Comparison of ENCODE assay signal across 14 cellular contexts in genomic region chr15:52233405-52233804, GRCh38. TPM values are rescaled to one million over a fixed set of nuclear protein-coding genes. Genes with fewer than 3 reads are reported as not detected.
DNase-seq lines count a peak whose midpoint lies in the region; ATAC-seq and TF ChIP-seq lines count a peak whose summit lies in the region.
"Had no signal": no experiment of that assay in that cellular context is flagged by ENCODE, and none has a peak within 500 bp of the region (broad histone marks: within the 10 kb centered on the region; RNA-seq: fewer than 3 reads in every experiment).

No MANE protein-coding gene starts in this region.

- no peak overlapping the region for H3K23ac ChIP-seq in trophoblast cell (ENCODE audit: low read length)

- intact Hi-C loops in activated CD4-positive, alpha-beta T cell treated with anti-CD3 and anti-CD28 coated beads for 36 hours (cut with DNase I, micrococcal nuclease) = no loop called here

- H3K9me2 ChIP-seq in SU-DHL-6 (replicated peaks; ENCODE audit: insufficient read depth, low read length) = no peaks in the 10 kb centered on the region

- CTCF ChIA-PET in activated CD4-positive, alpha-beta T cell treated with anti-CD3 and anti-CD28 coated beads for 36 hours (lab: Charles Lee) = interaction anchor here (1.3 to 3.7 kb wide), 2 partner anchors 13 to 22 kb away, joined by 4 to 21 read pairs; no protein-coding TSS in a partner anchor

- DNase-seq in activated CD4-positive, alpha-beta T cell treated with anti-CD3 and anti-CD28 coated beads for 36 hours = no peak
- no peak for DNase-seq in activated CD4-positive, alpha-beta T cell treated with anti-CD3 and anti-CD28 coated beads for 1 hour
- DNase-seq in trophoblast cell (no peak), NCI-H526 treated with DMSO at 0.1 percent for 48 hours (lab: John Stamatoyannopoulos, UW) (no peak), KG1 (lab: John Stamatoyannopoulos, UW) (no peak), iPS-NIHi7 (ENCODE audit: extremely low spot score) (no peak)
- DNase-seq: anterior cingulate cortex, NCI-H146, right lobe of liver had no signal

- peaks cover 42% of the 10 kb centered on the region for H3K4me1 Mint-ChIP-seq in activated CD4-positive, alpha-beta T cell treated with anti-CD3 and anti-CD28 coated beads for 36 hours

- H3K18ac ChIP-seq in trophoblast cell (ENCODE audit: low read length) = no peak overlapping the region

- no peak for TF ChIP-seq CTCF in SU-DHL-6 (IDR thresholded peaks at IDR 0.05; ENCODE audit: insufficient read depth, low read length, poor library complexity, severe bottlenecking)

- H3F3A ChIP-seq in SU-DHL-6 (ENCODE audit: insufficient read depth) = peaks cover 52% of the 10 kb centered on the region

- ATAC-seq in activated CD4-positive, alpha-beta T cell treated with anti-CD3 and anti-CD28 coated beads for 36 hours = no peak
- ATAC-seq in HG02885 (IDR thresholded peaks at IDR 0.05; ENCODE audit: poor library complexity, unreplicated experiment) = peak; percentile 43
- ATAC-seq: A549, right lobe of liver had no signal

- POLR2A ChIA-PET in activated CD4-positive, alpha-beta T cell treated with anti-CD3 and anti-CD28 coated beads for 36 hours (lab: Charles Lee) = no interaction called here

- H2AFZ ChIP-seq in SU-DHL-6 (ENCODE audit: low read depth, low read length, severe bottlenecking) (no peak overlapping the region), trophoblast cell (ENCODE audit: insufficient read depth, low read length, poor library complexity) (no peak overlapping the region)
- H2AFZ ChIP-seq: hepatocyte had no signal

- H3K4me3 ChIP-seq in SU-DHL-6 (ENCODE audit: insufficient read depth, low read length, poor library complexity, severe bottlenecking) = peak overlapping the region; percentile 32
- H3K4me3 ChIP-seq in trophoblast cell (ENCODE audit: low read depth, low read length) = no peak overlapping the region
- H3K4me3 ChIP-seq: A549, hepatocyte, right lobe of liver had no signal

- H3K79me1 ChIP-seq in trophoblast cell (ENCODE audit: low read length) = peaks cover 9% of the 10 kb centered on the region

- no peak overlapping the region for H3K4me3 Mint-ChIP-seq in activated CD4-positive, alpha-beta T cell treated with anti-CD3 and anti-CD28 coated beads for 36 hours
- H3K4me3 Mint-ChIP-seq: T-helper 1 cell treated with Interleukin-12 subunit alpha and Interleukin-12 subunit beta and Interleukin-4 antibody, amounts not matched to agents 30 μg/mL and 1 μg/mL, for 36 hours had no signal

- H3K9me3 ChIP-seq in SU-DHL-6 (ENCODE audit: insufficient read depth, low read length) = no peaks in the 10 kb centered on the region
- peaks cover 2% of the 10 kb centered on the region for H3K9me3 ChIP-seq in trophoblast cell (ENCODE audit: insufficient read depth, low read depth, low read length)
- H3K9me3 ChIP-seq: A549, right lobe of liver had no signal

- H3K4me1 ChIP-seq in trophoblast cell (ENCODE audit: control insufficient read depth in 1 of 2, insufficient read depth in 2 of 2, low read length in 2 of 2) = peaks cover 11 to 16% of the 10 kb centered on the region in 2 experiments
- H3K4me1 ChIP-seq: right lobe of liver had no signal

- peak overlapping the region; percentile 96 for H3K27ac ChIP-seq in SU-DHL-6 (ENCODE audit: low read depth, low read length)
- peak overlapping the region; percentile 59 for H3K27ac ChIP-seq in trophoblast cell (ENCODE audit: low read depth, low read length)
- H3K27ac ChIP-seq: A549, hepatocyte, right lobe of liver had no signal

- H3K36me3 ChIP-seq in SU-DHL-6 (ENCODE audit: low read length) (no peaks in the 10 kb centered on the region), trophoblast cell (ENCODE audit: control insufficient read depth in 1 of 2, insufficient read depth in 2 of 2, low read length in 2 of 2) (no peaks in the 10 kb centered on the region)
- H3K36me3 ChIP-seq: right lobe of liver had no signal

- no CpG with 5 or more reads among the region's 4 CpGs for WGBS in trophoblast cell (ENCODE audit: extremely low coverage, insufficient coverage, insufficient read length)

- H3K9me3 Mint-ChIP-seq in activated CD4-positive, alpha-beta T cell treated with anti-CD3 and anti-CD28 coated beads for 36 hours (ENCODE audit: low read depth) = no peaks in the 10 kb centered on the region
- H3K9me3 Mint-ChIP-seq: T-helper 1 cell treated with Interleukin-12 subunit alpha and Interleukin-12 subunit beta and Interleukin-4 antibody, amounts not matched to agents 30 μg/mL and 1 μg/mL, for 36 hours had no signal

- peak overlapping the region; percentile 48 for H3K27ac Mint-ChIP-seq in activated CD4-positive, alpha-beta T cell treated with anti-CD3 and anti-CD28 coated beads for 36 hours
- H3K27ac Mint-ChIP-seq: T-helper 1 cell treated with Interleukin-12 subunit alpha and Interleukin-12 subunit beta and Interleukin-4 antibody, amounts not matched to agents 30 μg/mL and 1 μg/mL, for 36 hours had no signal

- H3K27me3 ChIP-seq in SU-DHL-6 (ENCODE audit: low read length) (no peaks in the 10 kb centered on the region), trophoblast cell (ENCODE audit: insufficient read depth, low read length) (no peaks in the 10 kb centered on the region)
- H3K27me3 ChIP-seq: hepatocyte, right lobe of liver had no signal

- H3K79me2 ChIP-seq in SU-DHL-6 (ENCODE audit: insufficient read depth, low read length) = no peaks in the 10 kb centered on the region
- no peaks in the 10 kb centered on the region for H3K79me2 ChIP-seq in trophoblast cell (ENCODE audit: control insufficient read depth, insufficient read depth, low read length, poor library complexity)
- H3K79me2 ChIP-seq: hepatocyte had no signal

- no peaks in the 10 kb centered on the region for H3K27me3 Mint-ChIP-seq in activated CD4-positive, alpha-beta T cell treated with anti-CD3 and anti-CD28 coated beads for 36 hours

- peak overlapping the region; percentile 43 for H4K8ac ChIP-seq in trophoblast cell (ENCODE audit: low read depth, low read length)

- peak overlapping the region; percentile 53 for H3K9ac ChIP-seq in SU-DHL-6 (ENCODE audit: low read length)
- H3K9ac ChIP-seq in trophoblast cell (ENCODE audit: low read length) = no peak overlapping the region

- H4K12ac ChIP-seq in trophoblast cell (ENCODE audit: low read depth, low read length) = no peak overlapping the region

- no peak overlapping the region for H2AK5ac ChIP-seq in trophoblast cell (ENCODE audit: low read length)

- peak overlapping the region; percentile 60 for H2BK5ac ChIP-seq in trophoblast cell (ENCODE audit: low read depth, low read length, poor library complexity)

- H3K4me2 ChIP-seq in SU-DHL-6 (ENCODE audit: low read depth, low read length, poor library complexity, severe bottlenecking) (peak overlapping the region; percentile 81), trophoblast cell (ENCODE audit: low read length) (no peak overlapping the region)
- H3K4me2 ChIP-seq: A549, hepatocyte had no signal

- H4K20me1 ChIP-seq in SU-DHL-6 (ENCODE audit: low read depth, low read length) = no peaks in the 10 kb centered on the region

- H3K14ac ChIP-seq in trophoblast cell (ENCODE audit: low read length) = no peak overlapping the region

- no peaks in the 10 kb centered on the region for H3K36me3 Mint-ChIP-seq in activated CD4-positive, alpha-beta T cell treated with anti-CD3 and anti-CD28 coated beads for 36 hours (ENCODE audit: low read depth)

- peak overlapping the region; percentile 18 for H2BK12ac ChIP-seq in trophoblast cell (ENCODE audit: low read length)

- H3K4ac ChIP-seq in trophoblast cell (ENCODE audit: low read depth, low read length) = no peak overlapping the region

- peak overlapping the region; percentile 53 for H4K91ac ChIP-seq in trophoblast cell (ENCODE audit: low read depth, low read length)

- peak overlapping the region; percentile 68 for H2BK120ac ChIP-seq in trophoblast cell (ENCODE audit: insufficient read depth, low read length, poor library complexity)

RNA-seq across cellular contexts. Expression of gene GNB5, which starts 42.2 kb away (rescaled TPM):
- 10 to 100 TPM; 11.8 to 19.6 TPM for total RNA-seq in activated CD4-positive, alpha-beta T cell treated with anti-CD3 and anti-CD28 coated beads for 36 hours
- polyA plus RNA-seq in trophoblast cell (2013) = 7.4 TPM in 2 replicates
